Comparison of ENCODE assay signal across 1 cellular context in the genomic region with DNA sequence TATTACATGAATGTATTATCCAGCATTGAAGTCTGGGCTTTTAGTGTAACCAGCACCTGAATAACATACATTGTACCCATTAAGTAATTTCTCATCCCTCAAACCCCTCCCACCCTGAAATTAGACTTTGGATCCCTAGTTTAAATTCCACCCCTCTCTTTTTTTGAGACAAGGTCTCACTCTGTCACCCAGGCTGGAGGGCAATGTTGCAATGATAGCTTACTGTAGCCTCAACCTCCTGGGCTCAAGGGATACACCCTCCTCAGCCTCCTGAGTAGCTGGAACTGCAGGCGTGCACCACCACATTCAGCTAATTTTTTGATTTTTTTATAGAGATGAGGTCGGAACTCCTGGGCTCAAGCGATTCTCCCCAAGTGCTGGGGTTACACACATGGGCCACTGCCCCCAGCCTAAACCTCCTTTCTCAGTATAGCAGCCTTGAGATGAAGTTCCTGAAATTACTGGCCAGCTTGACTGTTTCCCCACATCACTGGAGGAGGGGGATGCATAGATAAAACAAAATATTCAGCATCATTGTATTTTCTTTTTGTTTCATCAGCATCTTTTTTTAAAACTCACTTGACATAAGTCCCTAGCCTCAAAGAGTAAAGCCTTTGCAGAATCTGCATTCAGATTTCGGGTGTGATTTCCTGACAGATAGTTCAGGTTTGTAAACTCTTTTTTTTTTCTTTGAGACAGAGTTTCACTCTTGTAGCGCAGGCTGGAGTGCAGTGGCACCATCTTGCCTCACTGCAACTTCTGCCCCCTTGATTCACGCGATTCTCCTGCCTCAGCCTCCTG.
TF ChIP-seq lines count a peak whose summit lies in the region.

No MANE protein-coding gene starts in this region.

TF ChIP-seq in HepG2, 621 proteins besides CTCF, POLR2A, EP300 and RAD21:
- TF ChIP-seq CEBPB (IDR thresholded peaks at IDR 0.05; ENCODE audit: borderline replicate concordance, low read depth, low read length) (peak; percentile 25; the same call in 1 of the 2 replicates), ZNF329 (CRISPR knock-in tag; IDR thresholded peaks at IDR 0.05; ENCODE audit: low read depth) (no peak), PITX1 (CRISPR knock-in tag; IDR thresholded peaks at IDR 0.05) (no peak), CENPT (CRISPR knock-in tag; IDR thresholded peaks at IDR 0.05; ENCODE audit: low read depth) (no peak), NFE2L1 (CRISPR knock-in tag; IDR thresholded peaks at IDR 0.05; ENCODE audit: borderline replicate concordance) (no peak), HOXA3 (CRISPR knock-in tag; IDR thresholded peaks at IDR 0.05) (no peak), TBL1XR1 (IDR thresholded peaks at IDR 0.05; ENCODE audit: borderline replicate concordance, low read length, partially characterized antibody) (no peak), MTF1 (CRISPR knock-in tag; IDR thresholded peaks at IDR 0.05) (no peak), HNF4A (CRISPR knock-in tag; IDR thresholded peaks at IDR 0.05) (peak; percentile 54), ZNF709 (CRISPR knock-in tag; IDR thresholded peaks at IDR 0.05) (no peak), PHF20 (CRISPR knock-in tag; IDR thresholded peaks at IDR 0.05) (no peak), ZNF460 (CRISPR knock-in tag; IDR thresholded peaks at IDR 0.05; ENCODE audit: borderline replicate concordance) (peak; percentile 84), RAD51 (IDR thresholded peaks at IDR 0.05; ENCODE audit: borderline replicate concordance) (no peak), ZNF335 (CRISPR knock-in tag; IDR thresholded peaks at IDR 0.05) (no peak), ZNF337 (CRISPR knock-in tag; IDR thresholded peaks at IDR 0.05; ENCODE audit: borderline replicate concordance, low read depth) (no peak), HNF4G (IDR thresholded peaks at IDR 0.05; ENCODE audit: borderline replicate concordance, low read depth, low read length) (peak; percentile 38; the same call in 1 of the 2 replicates), HNF4G (CRISPR knock-in tag; IDR thresholded peaks at IDR 0.05; ENCODE audit: borderline replicate concordance, low read depth) (no peak), MAFK (conservative IDR thresholded peaks at IDR 0.05 in 1 of 2, IDR thresholded peaks at IDR 0.05 in 1 of 2; ENCODE audit: low read length in 2 of 2) (peak in 1 of 2 experiments; percentile 46; a peak in 1 of 4 replicates), ZNF788 (CRISPR knock-in tag; IDR thresholded peaks at IDR 0.05; ENCODE audit: borderline replicate concordance) (no peak), ZNF501 (CRISPR knock-in tag; IDR thresholded peaks at IDR 0.05) (no peak), MAFF (IDR thresholded peaks at IDR 0.05; ENCODE audit: low read depth, low read length) (0 out of 2 replicates have a peak, but pooled peaks have one; percentile 12), ZMYM3 (CRISPR knock-in tag; IDR thresholded peaks at IDR 0.05) (0 out of 2 replicates have a peak, but pooled peaks have one; percentile 37), GABPB1 (CRISPR knock-in tag; IDR thresholded peaks at IDR 0.05) (no peak), ZNF24 (IDR thresholded peaks at IDR 0.05) (no peak), NCOR1 (IDR thresholded peaks at IDR 0.05; ENCODE audit: borderline replicate concordance, low read length) (peak; percentile 60; the same call in 1 of the 2 replicates), ZFP36L2 (CRISPR knock-in tag; IDR thresholded peaks at IDR 0.05) (no peak), TBX2 (CRISPR knock-in tag; IDR thresholded peaks at IDR 0.05; ENCODE audit: borderline replicate concordance) (no peak), MEIS1 (CRISPR knock-in tag; IDR thresholded peaks at IDR 0.05; ENCODE audit: borderline replicate concordance) (no peak)
- TF ChIP-seq, protein P1, sequence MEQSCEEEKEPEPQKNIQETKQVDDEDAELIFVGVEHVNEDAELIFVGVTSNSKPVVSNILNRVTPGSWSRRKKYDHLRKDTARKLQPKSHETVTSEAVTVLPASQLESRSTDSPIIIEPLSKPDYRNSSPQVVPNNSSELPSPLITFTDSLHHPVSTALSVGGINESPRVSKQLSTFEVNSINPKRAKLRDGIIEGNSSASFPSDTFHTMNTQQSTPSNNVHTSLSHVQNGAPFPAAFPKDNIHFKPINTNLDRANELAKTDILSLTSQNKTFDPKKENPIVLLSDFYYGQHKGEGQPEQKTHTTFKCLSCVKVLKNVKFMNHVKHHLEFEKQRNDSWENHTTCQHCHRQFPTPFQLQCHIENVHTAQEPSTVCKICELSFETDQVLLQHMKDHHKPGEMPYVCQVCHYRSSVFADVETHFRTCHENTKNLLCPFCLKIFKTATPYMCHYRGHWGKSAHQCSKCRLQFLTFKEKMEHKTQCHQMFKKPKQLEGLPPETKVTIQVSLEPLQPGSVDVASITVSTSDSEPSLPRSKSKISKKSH (CRISPR knock-in tag; IDR thresholded peaks at IDR 0.05; ENCODE audit: borderline replicate concordance), result no peak
- TF ChIP-seq, protein P2, sequence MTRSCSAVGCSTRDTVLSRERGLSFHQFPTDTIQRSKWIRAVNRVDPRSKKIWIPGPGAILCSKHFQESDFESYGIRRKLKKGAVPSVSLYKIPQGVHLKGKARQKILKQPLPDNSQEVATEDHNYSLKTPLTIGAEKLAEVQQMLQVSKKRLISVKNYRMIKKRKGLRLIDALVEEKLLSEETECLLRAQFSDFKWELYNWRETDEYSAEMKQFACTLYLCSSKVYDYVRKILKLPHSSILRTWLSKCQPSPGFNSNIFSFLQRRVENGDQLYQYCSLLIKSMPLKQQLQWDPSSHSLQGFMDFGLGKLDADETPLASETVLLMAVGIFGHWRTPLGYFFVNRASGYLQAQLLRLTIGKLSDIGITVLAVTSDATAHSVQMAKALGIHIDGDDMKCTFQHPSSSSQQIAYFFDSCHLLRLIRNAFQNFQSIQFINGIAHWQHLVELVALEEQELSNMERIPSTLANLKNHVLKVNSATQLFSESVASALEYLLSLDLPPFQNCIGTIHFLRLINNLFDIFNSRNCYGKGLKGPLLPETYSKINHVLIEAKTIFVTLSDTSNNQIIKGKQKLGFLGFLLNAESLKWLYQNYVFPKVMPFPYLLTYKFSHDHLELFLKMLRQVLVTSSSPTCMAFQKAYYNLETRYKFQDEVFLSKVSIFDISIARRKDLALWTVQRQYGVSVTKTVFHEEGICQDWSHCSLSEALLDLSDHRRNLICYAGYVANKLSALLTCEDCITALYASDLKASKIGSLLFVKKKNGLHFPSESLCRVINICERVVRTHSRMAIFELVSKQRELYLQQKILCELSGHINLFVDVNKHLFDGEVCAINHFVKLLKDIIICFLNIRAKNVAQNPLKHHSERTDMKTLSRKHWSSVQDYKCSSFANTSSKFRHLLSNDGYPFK (CRISPR knock-in tag; IDR thresholded peaks at IDR 0.05; ENCODE audit: borderline replicate concordance), result no peak
- TF ChIP-seq, protein P3, sequence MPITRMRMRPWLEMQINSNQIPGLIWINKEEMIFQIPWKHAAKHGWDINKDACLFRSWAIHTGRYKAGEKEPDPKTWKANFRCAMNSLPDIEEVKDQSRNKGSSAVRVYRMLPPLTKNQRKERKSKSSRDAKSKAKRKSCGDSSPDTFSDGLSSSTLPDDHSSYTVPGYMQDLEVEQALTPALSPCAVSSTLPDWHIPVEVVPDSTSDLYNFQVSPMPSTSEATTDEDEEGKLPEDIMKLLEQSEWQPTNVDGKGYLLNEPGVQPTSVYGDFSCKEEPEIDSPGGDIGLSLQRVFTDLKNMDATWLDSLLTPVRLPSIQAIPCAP (CRISPR knock-in tag; IDR thresholded peaks at IDR 0.05; ENCODE audit: low read depth), result no peak
- TF ChIP-seq, protein P4, sequence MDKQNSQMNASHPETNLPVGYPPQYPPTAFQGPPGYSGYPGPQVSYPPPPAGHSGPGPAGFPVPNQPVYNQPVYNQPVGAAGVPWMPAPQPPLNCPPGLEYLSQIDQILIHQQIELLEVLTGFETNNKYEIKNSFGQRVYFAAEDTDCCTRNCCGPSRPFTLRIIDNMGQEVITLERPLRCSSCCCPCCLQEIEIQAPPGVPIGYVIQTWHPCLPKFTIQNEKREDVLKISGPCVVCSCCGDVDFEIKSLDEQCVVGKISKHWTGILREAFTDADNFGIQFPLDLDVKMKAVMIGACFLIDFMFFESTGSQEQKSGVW (CRISPR knock-in tag; IDR thresholded peaks at IDR 0.05; ENCODE audit: borderline replicate concordance), result no peak
- TF ChIP-seq, protein P5, sequence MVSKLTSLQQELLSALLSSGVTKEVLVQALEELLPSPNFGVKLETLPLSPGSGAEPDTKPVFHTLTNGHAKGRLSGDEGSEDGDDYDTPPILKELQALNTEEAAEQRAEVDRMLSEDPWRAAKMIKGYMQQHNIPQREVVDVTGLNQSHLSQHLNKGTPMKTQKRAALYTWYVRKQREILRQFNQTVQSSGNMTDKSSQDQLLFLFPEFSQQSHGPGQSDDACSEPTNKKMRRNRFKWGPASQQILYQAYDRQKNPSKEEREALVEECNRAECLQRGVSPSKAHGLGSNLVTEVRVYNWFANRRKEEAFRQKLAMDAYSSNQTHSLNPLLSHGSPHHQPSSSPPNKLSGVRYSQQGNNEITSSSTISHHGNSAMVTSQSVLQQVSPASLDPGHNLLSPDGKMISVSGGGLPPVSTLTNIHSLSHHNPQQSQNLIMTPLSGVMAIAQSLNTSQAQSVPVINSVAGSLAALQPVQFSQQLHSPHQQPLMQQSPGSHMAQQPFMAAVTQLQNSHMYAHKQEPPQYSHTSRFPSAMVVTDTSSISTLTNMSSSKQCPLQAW (CRISPR knock-in tag; IDR thresholded peaks at IDR 0.05), result no peak
